In genomic region chr20:50709574-50709973, GRCh38 we compare ENCODE assay signal across 30 cellular contexts.
"Had no signal": no experiment of that assay in that cellular context is flagged by ENCODE, and none has a peak within 500 bp of the region (broad histone marks: within the 10 kb centered on the region; RNA-seq: fewer than 3 reads in every experiment).

No MANE protein-coding gene starts in this region.

- H3K4me3 ChIP-seq: colonic mucosa, gastrocnemius medialis, lung, mucosa of descending colon, ovary, smooth muscle cell, stomach, tibial artery had no signal

- H3K4me1 Mint-ChIP-seq: memory B cell, naive B cell had no signal

- DNase-seq: colonic mucosa; effector CD8-positive, alpha-beta T cell; endodermal cell; foreskin fibroblast; gastrocnemius medialis; head of caudate nucleus; kidney; mucosa of descending colon; naive B cell; nephron progenitor cell; occipital lobe; ovary; stimulated activated CD4-positive, alpha-beta T cell treated with anti-CD3 and anti-CD28 coated beads, Interleukin-12 subunit alpha, Interleukin-12 subunit beta, amount 100 ng/mL, for 4 hours; stimulated activated CD4-positive, alpha-beta T cell treated with anti-CD3 and anti-CD28 coated beads, Interleukin-1b, Interleukin-23, amount 100 ng/mL, for 48 hours; stimulated activated CD4-positive, alpha-beta T cell treated with anti-CD3 and anti-CD28 coated beads, Interleukin-4, amount 100 ng/mL, for 1 hour; stimulated activated CD8-positive, alpha-beta memory T cell treated with anti-CD3 and anti-CD28 coated beads, Interleukin-4, amount 100 ng/mL, for 48 hours; stimulated activated naive CD4-positive, alpha-beta T cell; tibial artery had no signal

- H3K4me3 Mint-ChIP-seq: dendritic cell treated with granulocyte-macrophage colony-stimulating factor and Interleukin-4, amounts not matched to agents 40 ng/mL and 50 ng/mL, for 4 days; endodermal cell; memory B cell; mesothelial cell of epicardium; naive B cell; nephron progenitor cell; type B pancreatic cell had no signal

- H3K27ac ChIP-seq: colonic mucosa, epithelial cell of prostate, gastrocnemius medialis, ovary, tibial artery had no signal

- H3K9me3 ChIP-seq: colonic mucosa, gastrocnemius medialis, mucosa of descending colon, ovary, stomach, tibial artery had no signal

- H3K36me3 ChIP-seq: colonic mucosa, gastrocnemius medialis, ovary, stomach, tibial artery had no signal

- H3K4me2 ChIP-seq: smooth muscle cell had no signal

- ATAC-seq: esophagus mucosa, gastrocnemius medialis, left lobe of liver, mucosa of descending colon, sciatic nerve had no signal

- H3K27me3 ChIP-seq: colonic mucosa, gastrocnemius medialis, ovary, stomach had no signal

- H3K4me1 ChIP-seq: colonic mucosa, tibial artery had no signal

- H3K36me3 Mint-ChIP-seq: memory B cell, mesothelial cell of epicardium, naive B cell had no signal

- H3K27ac Mint-ChIP-seq: dendritic cell treated with granulocyte-macrophage colony-stimulating factor and Interleukin-4, amounts not matched to agents 40 ng/mL and 50 ng/mL, for 4 days; endodermal cell; memory B cell; naive B cell; nephron progenitor cell; progenitor cell of endocrine pancreas had no signal

- H3K9me3 Mint-ChIP-seq: dendritic cell treated with granulocyte-macrophage colony-stimulating factor and Interleukin-4, amounts not matched to agents 40 ng/mL and 50 ng/mL, for 4 days; endodermal cell; memory B cell; mesothelial cell of epicardium had no signal
